24 cellular contexts compared by ENCODE assay signal in the genomic region with DNA sequence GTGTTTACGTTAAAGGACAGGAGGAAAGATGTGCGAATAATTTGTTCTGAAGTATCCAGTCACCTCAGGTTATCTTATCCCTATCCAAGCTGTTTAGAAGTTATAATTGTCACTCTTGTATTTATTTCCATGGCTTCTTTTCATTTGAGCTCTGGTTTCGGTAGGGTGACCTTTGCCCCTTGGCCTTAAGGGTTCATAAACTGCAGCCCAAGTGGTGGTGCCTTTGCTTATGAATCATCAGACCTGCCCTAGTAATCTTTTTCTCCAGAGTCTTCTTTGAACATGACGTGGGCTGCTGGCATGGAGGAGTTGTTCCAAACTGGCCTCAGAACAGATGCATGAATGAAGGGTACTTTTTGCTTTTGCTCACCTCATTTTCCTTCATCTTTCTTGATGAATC. TPM values are rescaled to one million over a fixed set of nuclear protein-coding genes. Genes with fewer than 3 reads are reported as not detected.
"Had no signal": no experiment of that assay in that cellular context is flagged by ENCODE, and none has a peak within 500 bp of the region (broad histone marks: within the 10 kb centered on the region; RNA-seq: fewer than 3 reads in every experiment).

No MANE protein-coding gene starts in this region.

- ATAC-seq: activated T-helper 17 cell treated with anti-CD3 and anti-CD28 coated beads, Interleukin-2, amount 50 U/mL, for 72 hours; T-cell had no signal

- H3K36me3 ChIP-seq: brain microvascular endothelial cell had no signal

- DNase-seq: activated CD4-positive, alpha-beta memory T cell treated with anti-CD3 and anti-CD28 coated beads for 36 hours; activated CD4-positive, alpha-beta T cell treated with anti-CD3 and anti-CD28 coated beads, Interleukin-2, amount 10 ng/mL, durations not matched to agents 7 days and 5 days; activated CD4-positive, CD25-positive, alpha-beta regulatory T cell; activated CD8-positive, alpha-beta memory T cell treated with anti-CD3 and anti-CD28 coated beads for 24 hours; activated gamma-delta T cell; activated naive CD4-positive, alpha-beta T cell treated with anti-CD3 and anti-CD28 coated beads for 36 hours; activated T-cell treated with anti-CD3 and anti-CD28 coated beads, Interleukin-2, amount 50 U/mL, for 48 hours; brain microvascular endothelial cell; Kasumi-1; NCI-H1048; NCI-H146; NCI-H187 treated with DMSO at 0.1 percent for 48 hours; NCI-H2081 treated with DMSO at 0.1 percent for 48 hours; NCI-H446; NCI-H524; SIG-M5; T-cell; T-helper 2 cell; T1000 had no signal

- H3K27me3 ChIP-seq: brain microvascular endothelial cell, cardiac muscle cell had no signal

- H3K4me3 Mint-ChIP-seq: activated CD4-positive, alpha-beta memory T cell treated with anti-CD3 and anti-CD28 coated beads for 36 hours; activated CD4-positive, alpha-beta T cell treated with anti-CD3 and anti-CD28 coated beads, Interleukin-2, amount 10 ng/mL, durations not matched to agents 7 days and 5 days; activated naive CD4-positive, alpha-beta T cell treated with anti-CD3 and anti-CD28 coated beads for 36 hours; activated naive CD8-positive, alpha-beta T cell; activated T-helper 17 cell treated with anti-CD3 and anti-CD28 coated beads, Interleukin-2, amount 50 U/mL, for 72 hours; T-cell had no signal

- H3K27ac ChIP-seq: brain microvascular endothelial cell, cardiac muscle cell, SK-N-MC, VCaP had no signal

- H3K27ac Mint-ChIP-seq: activated CD4-positive, alpha-beta memory T cell treated with anti-CD3 and anti-CD28 coated beads for 36 hours; activated CD4-positive, alpha-beta T cell treated with anti-CD3 and anti-CD28 coated beads, Interleukin-2, amount 10 ng/mL, durations not matched to agents 7 days and 5 days; activated naive CD4-positive, alpha-beta T cell treated with anti-CD3 and anti-CD28 coated beads for 36 hours; activated naive CD8-positive, alpha-beta T cell; activated T-helper 17 cell treated with anti-CD3 and anti-CD28 coated beads, Interleukin-2, amount 50 U/mL, for 72 hours; T-cell had no signal

- H3K9me3 Mint-ChIP-seq: activated CD4-positive, alpha-beta memory T cell treated with anti-CD3 and anti-CD28 coated beads for 36 hours; activated CD4-positive, alpha-beta T cell treated with anti-CD3 and anti-CD28 coated beads, Interleukin-2, amount 10 ng/mL, durations not matched to agents 7 days and 5 days; activated naive CD4-positive, alpha-beta T cell treated with anti-CD3 and anti-CD28 coated beads for 36 hours; activated T-helper 17 cell treated with anti-CD3 and anti-CD28 coated beads, Interleukin-2, amount 50 U/mL, for 72 hours; T-cell had no signal

- H3K4me1 Mint-ChIP-seq: activated CD4-positive, alpha-beta T cell treated with anti-CD3 and anti-CD28 coated beads, Interleukin-2, amount 10 ng/mL, durations not matched to agents 7 days and 5 days; activated T-helper 17 cell treated with anti-CD3 and anti-CD28 coated beads, Interleukin-2, amount 50 U/mL, for 72 hours; T-cell had no signal

- H3K27me3 Mint-ChIP-seq: activated CD4-positive, alpha-beta memory T cell treated with anti-CD3 and anti-CD28 coated beads for 36 hours; activated CD4-positive, alpha-beta T cell treated with anti-CD3 and anti-CD28 coated beads, Interleukin-2, amount 10 ng/mL, durations not matched to agents 7 days and 5 days; activated naive CD8-positive, alpha-beta T cell; activated T-helper 17 cell treated with anti-CD3 and anti-CD28 coated beads, Interleukin-2, amount 50 U/mL, for 72 hours; T-cell had no signal

- H3K4me3 ChIP-seq: cardiac muscle cell, SK-N-MC had no signal

- H3K36me3 Mint-ChIP-seq: activated CD4-positive, alpha-beta memory T cell treated with anti-CD3 and anti-CD28 coated beads for 36 hours had no signal

RNA-seq across cellular contexts. Expression of gene CRYBB3, which starts 6.5 kb away (rescaled TPM):
- total RNA-seq: activated naive CD4-positive, alpha-beta T cell treated with anti-CD3 and anti-CD28 coated beads for 36 hours; activated T-helper 17 cell treated with anti-CD3 and anti-CD28 coated beads, Interleukin-2, amount 50 U/mL, for 72 hours; cardiac muscle cell had no signal

RNA-seq across cellular contexts. Expression of gene CRYBB2, which starts 26.3 kb away (rescaled TPM):
- total RNA-seq: activated CD4-positive, alpha-beta memory T cell treated with anti-CD3 and anti-CD28 coated beads for 36 hours; activated naive CD4-positive, alpha-beta T cell treated with anti-CD3 and anti-CD28 coated beads for 36 hours; cardiac muscle cell; T-cell had no signal
